29 cellular contexts compared by ENCODE assay signal in the genomic region with DNA sequence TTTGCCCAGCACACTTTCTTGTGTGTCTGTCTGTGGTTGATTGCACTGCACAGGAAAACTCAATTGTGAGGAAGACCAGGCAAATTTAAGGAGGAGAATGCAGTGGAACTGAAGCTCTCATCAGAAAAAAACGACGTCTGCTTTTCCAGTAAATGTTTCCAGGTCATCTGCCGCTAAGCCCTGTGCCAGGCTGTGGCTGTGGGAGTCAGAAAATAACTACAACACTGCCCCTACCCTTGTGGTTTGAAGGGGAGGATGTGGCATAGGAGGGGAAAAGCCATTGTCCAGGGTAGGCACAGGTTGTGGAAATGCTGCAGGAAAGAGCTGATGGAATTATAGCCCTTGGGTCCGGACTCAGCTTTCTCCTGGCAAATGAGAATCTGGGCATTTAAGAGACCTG.
"Had no signal": no experiment of that assay in that cellular context is flagged by ENCODE, and none has a peak within 500 bp of the region (broad histone marks: within the 10 kb centered on the region; RNA-seq: fewer than 3 reads in every experiment).

No MANE protein-coding gene starts in this region.

- H3K27me3 ChIP-seq: colonic mucosa, foreskin keratinocyte, gastroesophageal sphincter, hepatocyte, left lung, neural progenitor cell, ovary, sigmoid colon, transverse colon, vagina had no signal

- H3K79me2 ChIP-seq: hepatocyte had no signal

- H3K4me3 ChIP-seq: colonic mucosa, gastroesophageal sphincter, heart left ventricle, hepatocyte, left lung, mucosa of descending colon, neural progenitor cell, ovary, psoas muscle, sigmoid colon, skin epidermis, thoracic aorta, transverse colon, vagina had no signal

- H2AFZ ChIP-seq: hepatocyte, neural progenitor cell had no signal

- H3K9me3 ChIP-seq: colonic mucosa, gastroesophageal sphincter, heart left ventricle, left lung, mucosa of descending colon, ovary, psoas muscle, sigmoid colon, thoracic aorta, transverse colon, vagina had no signal

- DNase-seq: colonic mucosa; effector CD8-positive, alpha-beta T cell; endodermal cell; foreskin keratinocyte; heart left ventricle; kidney; left cardiac atrium; left lung; mesenchymal stem cell; mucosa of descending colon; naive thymus-derived CD4-positive, alpha-beta T cell; nucleus accumbens; ovary; posterior cingulate gyrus; psoas muscle; right cardiac atrium; sigmoid colon; stimulated activated CD4-positive, alpha-beta T cell treated with anti-CD3 and anti-CD28 coated beads, Interleukin-15, amount 100 ng/mL, for 24 hours; stimulated activated CD4-positive, alpha-beta T cell treated with anti-CD3 and anti-CD28 coated beads, Interleukin-2, amount 100 ng/mL, for 48 hours; stimulated activated naive B cell treated with anti-CD40 and anti-IgM and Interleukin-4, amounts not matched to agents 10 μg/mL and 1 μg/mL and 100 μg/mL, for 72 hours; transverse colon had no signal

- H3K4me2 ChIP-seq: hepatocyte, neural progenitor cell had no signal

- H3K36me3 ChIP-seq: colonic mucosa, gastroesophageal sphincter, heart left ventricle, left lung, neural progenitor cell, ovary, sigmoid colon, thoracic aorta, transverse colon, vagina had no signal

- FAIRE-seq: kidney had no signal

- ATAC-seq: esophagus mucosa; foreskin keratinocyte; gastroesophageal sphincter; heart left ventricle; left cardiac atrium; left lung; mucosa of descending colon; naive thymus-derived CD4-positive, alpha-beta T cell; psoas muscle; right cardiac atrium; stimulated activated naive B cell treated with anti-CD40 and anti-IgM and Interleukin-4, amounts not matched to agents 10 μg/mL and 1 μg/mL and 100 μg/mL, for 72 hours had no signal

- H3K4me1 ChIP-seq: colonic mucosa, foreskin keratinocyte, gastroesophageal sphincter, heart left ventricle, left lung, neural progenitor cell, psoas muscle, sigmoid colon, vagina had no signal

- H3K9ac ChIP-seq: neural progenitor cell had no signal

- H3K27ac ChIP-seq: colonic mucosa, epithelial cell of prostate, foreskin keratinocyte, gastroesophageal sphincter, heart left ventricle, hepatocyte, left lung, neural progenitor cell, ovary, psoas muscle, sigmoid colon, skin epidermis, thoracic aorta, transverse colon, vagina had no signal
